ENCODE assay signal across 8 cellular contexts in the genomic region with DNA sequence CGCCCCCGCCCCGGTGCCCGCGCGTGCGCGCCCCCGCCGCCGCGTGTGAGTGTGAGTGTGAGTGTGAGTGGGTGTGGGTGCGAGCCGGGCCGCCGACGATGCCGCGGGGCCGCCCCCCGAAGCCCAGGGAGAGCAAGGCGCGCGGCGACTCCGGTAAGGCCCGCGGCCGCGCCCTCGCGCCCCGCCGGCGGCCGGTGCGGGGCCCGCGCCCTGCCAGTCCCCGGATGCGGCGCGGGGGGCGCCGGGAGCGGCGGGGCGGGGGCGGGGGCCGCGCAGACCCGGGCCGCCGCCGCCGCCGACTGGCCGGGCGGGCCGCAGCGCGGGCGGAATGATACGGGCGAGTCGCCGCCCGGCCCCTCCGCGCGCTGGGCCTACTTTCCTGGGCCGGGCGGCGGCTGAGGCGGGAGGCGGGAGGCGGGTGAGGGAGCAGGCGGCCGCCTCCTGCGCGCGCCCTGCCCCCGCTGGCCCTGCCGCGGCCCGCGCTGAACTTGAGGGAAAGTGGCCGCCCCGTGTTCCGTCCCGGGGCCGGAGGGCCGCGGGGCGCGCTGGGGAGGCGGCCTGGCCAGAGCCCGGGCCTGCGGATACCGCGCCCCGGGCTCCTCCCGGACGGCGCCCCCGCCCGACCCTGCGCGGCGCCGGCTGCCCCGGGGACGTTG. TPM values are rescaled to one million over a fixed set of nuclear protein-coding genes. Genes with fewer than 3 reads are reported as not detected.
DNase-seq lines count a peak whose midpoint lies in the region; ATAC-seq, FAIRE-seq and TF ChIP-seq lines count a peak whose summit lies in the region.

A gene (plus strand): TSS at position 48 of the 656 bp plus-strand sequence. CDS start 51 bp downstream, at position 99.

- H3K4me3 ChIP-seq in GM12865 (ENCODE audit: low read depth, low read length) (peak within 1 kb of the TSS; percentile 91), MM.1S (ENCODE audit: low read length) (peak within 1 kb of the TSS; percentile 89), K562 (peak within 1 kb of the TSS; percentile 79), iPS-11a (ENCODE audit: low read depth, low read length) (peak within 1 kb of the TSS; percentile 90), skeletal muscle cell (ENCODE audit: low read depth, low read length) (peak within 1 kb of the TSS; percentile 88)

- peaks cover 9% of the 10 kb centered on the region; the same call in 1 of the 2 replicates for H3F3A ChIP-seq in MM.1S (ENCODE audit: insufficient read depth, low read length)

- no peaks in the 10 kb centered on the region for H3K27me3 ChIP-seq in MM.1S (replicated peaks; ENCODE audit: insufficient read depth, low read length)
- no peaks in the 10 kb centered on the region for H3K27me3 ChIP-seq in K562 (ENCODE audit: control insufficient read depth in 2 of 2, insufficient read depth in 2 of 2, low read length in 2 of 2)

- no peak for TF ChIP-seq POLR2A in K562 (conservative IDR thresholded peaks at IDR 0.05)

- intact Hi-C loops in K562 (cut with micrococcal nuclease) = no loop called here

- ATAC-seq in K562 = peak; percentile 59

- no TSS peak for BruUV-seq in K562 (replicated peaks; lab: Mats Ljungman, UMichigan)

- TF ChIP-seq CTCF in GM12865 (IDR thresholded peaks at IDR 0.05; ENCODE audit: insufficient read depth, low read depth, low read length, missing control alignments) = no peak
- no peak for TF ChIP-seq CTCF in MM.1S (IDR thresholded peaks at IDR 0.05; ENCODE audit: low read length)
- no peak for TF ChIP-seq CTCF in K562 (IDR thresholded peaks at IDR 0.05 in 2 of 3, conservative IDR thresholded peaks at IDR 0.05 in 1 of 3; ENCODE audit: insufficient read depth in 2 of 3, low read depth in 1 of 3, low read length in 3 of 3)

- no peaks in the 10 kb centered on the region for H3K9me2 ChIP-seq in MM.1S (replicated peaks; ENCODE audit: insufficient read depth, low read length)

- in situ Hi-C loops in K562 (cut with MboI) = no loop called here

- H3K9ac ChIP-seq in MM.1S (ENCODE audit: low read length) = peak within 1 kb of the TSS; percentile 99
- H3K9ac ChIP-seq in K562 (ENCODE audit: insufficient read depth in 1 of 2, low read depth in 2 of 2, low read length in 2 of 2) = peak within 1 kb of the TSS; percentile 96 to 98

- H3K4me1 ChIP-seq in MM.1S (ENCODE audit: low read length) (no peaks in the 10 kb centered on the region), K562 (replicated peaks in 1 of 2; ENCODE audit: control insufficient read depth in 2 of 2, insufficient read depth in 2 of 2, low read length in 2 of 2) (peaks cover 12 to 22% of the 10 kb centered on the region in 2 experiments; a peak in 4 of 5 replicates)

- H3K9me1 ChIP-seq in K562 (ENCODE audit: control insufficient read depth, insufficient read depth, low read length) = no peaks in the 10 kb centered on the region

- H3K36me3 ChIP-seq in MM.1S (replicated peaks; ENCODE audit: insufficient read depth, low read length) (no peaks in the 10 kb centered on the region), K562 (ENCODE audit: control insufficient read depth, insufficient read depth, low read length) (no peaks in the 10 kb centered on the region)

- H4K20me1 ChIP-seq in MM.1S (ENCODE audit: insufficient read depth, low read length) = no peaks in the 10 kb centered on the region
- H4K20me1 ChIP-seq in K562 (replicated peaks; ENCODE audit: control insufficient read depth, insufficient read depth, low read length) = no peaks in the 10 kb centered on the region

- CTCF ChIA-PET in K562 (lab: Yijun Ruan, JAX; ENCODE audit: low intra/inter-chr PET ratio) = interaction anchor here (0.6 to 0.8 kb wide), 2 partner anchors 53 to 1170 kb away, joined by 3 read pairs; no protein-coding TSS in a partner anchor

- FAIRE-seq in K562 (lab: Jason Lieb, UNC) = no peak

- no peak for TF ChIP-seq EP300 in K562 (IDR thresholded peaks at IDR 0.05; ENCODE audit: low read length)

- H2AFZ ChIP-seq in MM.1S (ENCODE audit: low read length) (peak within 1 kb of the TSS; percentile 91), K562 (ENCODE audit: low read depth, low read length) (peak within 1 kb of the TSS; percentile 87)

- no peak for TF ChIP-seq RAD21 in K562 (CRISPR knock-in tag; conservative IDR thresholded peaks at IDR 0.05 in 1 of 2, IDR thresholded peaks at IDR 0.05 in 1 of 2)

- H3K27ac ChIP-seq in MM.1S (ENCODE audit: low read length) = peak within 1 kb of the TSS; percentile 83
- H3K27ac ChIP-seq in K562 (ENCODE audit: extremely low read depth, low read depth, low read length) = peak within 1 kb of the TSS; percentile 95

- H3K9me3 ChIP-seq in MM.1S (replicated peaks; ENCODE audit: insufficient read depth, low read length) (no peaks in the 10 kb centered on the region), K562 (replicated peaks; ENCODE audit: control insufficient read depth, insufficient read depth, low read depth, low read length) (no peaks in the 10 kb centered on the region)

- DNase-seq in GM12865 (ENCODE audit: low read depth) (peak; percentile 92), HCEC 1CT (peak; percentile 70), MM.1S (peak; percentile 71), T1000 (lab: John Stamatoyannopoulos, UW) (peak; percentile 6), K562 (ENCODE audit: extremely low read depth in 1 of 4, low spot score in 3 of 4) (peak; percentile 74 to 82 (median 78)), skeletal muscle cell (ENCODE audit: low read depth) (peak; percentile 61), middle frontal gyrus (ENCODE audit: extremely low spot score, low spot score) (no peak)

- POLR2A ChIA-PET in K562 (lab: Yijun Ruan, JAX) = interaction anchor here (0.5 to 1.6 kb wide), 2 partner anchors 15 to 43 kb away, joined by 3 to 6 read pairs; no protein-coding TSS in a partner anchor

- peaks cover 61% of the 10 kb centered on the region for H3K79me2 ChIP-seq in MM.1S (ENCODE audit: low read length)
- H3K79me2 ChIP-seq in K562 (ENCODE audit: control insufficient read depth, insufficient read depth, low read length) = peaks cover 62% of the 10 kb centered on the region

- WGBS in K562 (ENCODE audit: insufficient coverage, low coverage, missing lambda C conversion rate) = 0% methylated on average over 1 of the region's 113 CpGs

- H3K4me2 ChIP-seq in MM.1S (ENCODE audit: low read depth, low read length) (peak within 1 kb of the TSS; percentile 72), K562 (ENCODE audit: insufficient read depth, low read length) (peak within 1 kb of the TSS; percentile 92)

TF ChIP-seq in K562, 482 proteins besides CTCF, POLR2A, EP300 and RAD21 (continues in another document):
- TF ChIP-seq ZNF174 (CRISPR knock-in tag; IDR thresholded peaks at IDR 0.05) = no peak
- TF ChIP-seq, protein P1, sequence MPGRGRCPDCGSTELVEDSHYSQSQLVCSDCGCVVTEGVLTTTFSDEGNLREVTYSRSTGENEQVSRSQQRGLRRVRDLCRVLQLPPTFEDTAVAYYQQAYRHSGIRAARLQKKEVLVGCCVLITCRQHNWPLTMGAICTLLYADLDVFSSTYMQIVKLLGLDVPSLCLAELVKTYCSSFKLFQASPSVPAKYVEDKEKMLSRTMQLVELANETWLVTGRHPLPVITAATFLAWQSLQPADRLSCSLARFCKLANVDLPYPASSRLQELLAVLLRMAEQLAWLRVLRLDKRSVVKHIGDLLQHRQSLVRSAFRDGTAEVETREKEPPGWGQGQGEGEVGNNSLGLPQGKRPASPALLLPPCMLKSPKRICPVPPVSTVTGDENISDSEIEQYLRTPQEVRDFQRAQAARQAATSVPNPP (IDR thresholded peaks at IDR 0.05; ENCODE audit: borderline replicate concordance, insufficient read depth, insufficient read length) = no peak
- TF ChIP-seq, protein P2, sequence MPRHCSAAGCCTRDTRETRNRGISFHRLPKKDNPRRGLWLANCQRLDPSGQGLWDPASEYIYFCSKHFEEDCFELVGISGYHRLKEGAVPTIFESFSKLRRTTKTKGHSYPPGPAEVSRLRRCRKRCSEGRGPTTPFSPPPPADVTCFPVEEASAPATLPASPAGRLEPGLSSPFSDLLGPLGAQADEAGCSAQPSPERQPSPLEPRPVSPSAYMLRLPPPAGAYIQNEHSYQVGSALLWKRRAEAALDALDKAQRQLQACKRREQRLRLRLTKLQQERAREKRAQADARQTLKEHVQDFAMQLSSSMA (CRISPR knock-in tag; IDR thresholded peaks at IDR 0.05) = no peak
- TF ChIP-seq NCOA1 (IDR thresholded peaks at IDR 0.05; ENCODE audit: low read depth) = no peak
- TF ChIP-seq BRCA1 (IDR thresholded peaks at IDR 0.05) = no peak
- TF ChIP-seq BRCA1 (CRISPR knock-in tag; IDR thresholded peaks at IDR 0.05) = no peak
- no peak for TF ChIP-seq ZNF778 (CRISPR knock-in tag; IDR thresholded peaks at IDR 0.05)
- TF ChIP-seq PHF8 (IDR thresholded peaks at IDR 0.05; ENCODE audit: borderline replicate concordance, low read length) = peak; percentile 65; the same call in 1 of the 2 replicates
- TF ChIP-seq MAZ (CRISPR knock-in tag; conservative IDR thresholded peaks at IDR 0.05 in 1 of 2, IDR thresholded peaks at IDR 0.05 in 1 of 2) = peak in 1 of 2 experiments; percentile 49; a peak in 1 of 4 replicates
- TF ChIP-seq MBD2 (IDR thresholded peaks at IDR 0.05; ENCODE audit: borderline replicate concordance, low read depth) = no peak; the same call in 1 of the 2 replicates
- TF ChIP-seq FOXA1 (IDR thresholded peaks at IDR 0.05; ENCODE audit: borderline replicate concordance) = no peak
- TF ChIP-seq CBX8 (IDR thresholded peaks at IDR 0.05; ENCODE audit: borderline replicate concordance, extremely low read depth, low read depth, low read length, poor library complexity, severe bottlenecking) = no peak

RNA-seq across cellular contexts. Expression of the gene that starts here (rescaled TPM):
- 21.6 and 31.4 TPM in 2 replicates for total RNA-seq in K562 (2011; cell fraction: chromatin; rRNA removed; ENCODE audit: low replicate concordance)
- total RNA-seq in K562 (2011; cell fraction: nucleolus; rRNA removed) = 15.7 and 17.1 TPM in 2 replicates
- 11.2 and 15.4 TPM in 2 replicates for total RNA-seq in K562 (2011; cell fraction: nucleoplasm; rRNA removed)
- total RNA-seq in K562 (2014; rRNA removed) (2.4 and 3.7 TPM in 2 replicates), K562 (2014; rRNA removed; fragmentation: Illumina TruSeq; extraction: Trizol) (4.7 and 6.1 TPM in 2 replicates), K562 (2015; rRNA removed; fragmentation: Illumina TruSeq; extraction: Trizol) (4.9 and 5.8 TPM in 2 replicates), K562 (2021) (8.4 and 8.7 TPM in 2 replicates)
- polyA plus RNA-seq in K562 (2011; rRNA removed) (3.4 and 3.7 TPM in 2 replicates), K562 (2014; fragmentation: Illumina TruSeq; extraction: Trizol) (2.9 and 3.0 TPM in 2 replicates), K562 (2014; fragmentation: Nextera tagmentation; extraction: Ambion mirVana) (under 1 TPM; 0.35 to 0.65 TPM), K562 (2014; rRNA removed) (4.1 and 4.4 TPM in 2 replicates)
- 2.9 and 3.3 TPM in 2 replicates for polyA plus RNA-seq in K562 (2011; cell fraction: cytosol; rRNA removed)
- 10.4 and 12.4 TPM in 2 replicates for polyA plus RNA-seq in K562 (2011; cell fraction: nucleus; rRNA removed)
- polyA plus RNA-seq in K562 (2012) = 2.1 and 2.9 TPM in 2 replicates
- polyA minus RNA-seq in K562 (2011; rRNA and poly(A)+ RNA removed) = 18.1 and 22.8 TPM in 2 replicates
- 8.0 and 10.1 TPM in 2 replicates for polyA minus RNA-seq in K562 (2011; cell fraction: cytosol; rRNA and poly(A)+ RNA removed)
- polyA minus RNA-seq in K562 (2011; cell fraction: nucleus; rRNA and poly(A)+ RNA removed) = 19.8 and 25.1 TPM in 2 replicates
